ENCODE assay signal across 10 cellular contexts in genomic region chr1:8024329-8024728, GRCh38. TPM values are rescaled to one million over a fixed set of nuclear protein-coding genes. Genes with fewer than 3 reads are reported as not detected.
DNase-seq lines count a peak whose midpoint lies in the region; ATAC-seq and TF ChIP-seq lines count a peak whose summit lies in the region.
"Had no signal": no experiment of that assay in that cellular context is flagged by ENCODE, and none has a peak within 500 bp of the region (broad histone marks: within the 10 kb centered on the region; RNA-seq: fewer than 3 reads in every experiment).

No MANE protein-coding gene starts in this region.

- H3K4me1 ChIP-seq in left ventricle myocardium inferior (peaks cover 83% of the 10 kb centered on the region), uterus (peaks cover 0 to 6% of the 10 kb centered on the region in 2 donors), neuronal stem cell (ENCODE audit: control insufficient read depth in 2 of 2, insufficient read depth in 1 of 2, low read depth in 1 of 2, low read length in 2 of 2) (peaks cover 22 to 27% of the 10 kb centered on the region in 2 donors)

- no peak overlapping the region for H2AK5ac ChIP-seq in neuronal stem cell (ENCODE audit: low read depth, low read length)

- H4K8ac ChIP-seq in neuronal stem cell (ENCODE audit: low read depth, low read length), result no peak overlapping the region

- H2BK12ac ChIP-seq in neuronal stem cell (ENCODE audit: low read length), result no peak overlapping the region

- TF ChIP-seq RAD21 in neural cell (conservative IDR thresholded peaks at IDR 0.05), result no peak

- no peaks in the 10 kb centered on the region for H3K9me3 ChIP-seq in left ventricle myocardium inferior (replicated peaks)
- no peaks in the 10 kb centered on the region for H3K9me3 ChIP-seq in neural cell (ENCODE audit: low read length)
- no peaks in the 10 kb centered on the region for H3K9me3 ChIP-seq in uterus
- H3K9me3 ChIP-seq in neuronal stem cell (replicated peaks in 1 of 2; ENCODE audit: control insufficient read depth in 2 of 2, insufficient read depth in 1 of 2, low read depth in 1 of 2, low read length in 2 of 2), result no peaks in the 10 kb centered on the region

- no peak for ATAC-seq in left ventricle myocardium superior

- intact Hi-C loops in left ventricle myocardium inferior (cut with micrococcal nuclease), result no loop called here
- intact Hi-C loops in left ventricle myocardium superior (cut with micrococcal nuclease), result loop anchor here (10.0 kb wide), 1 partner anchor 290 kb away; the partner anchor contains the start of gene SLC45A1
- intact Hi-C loops in uterus (cut with DNase I; ENCODE audit: low total_unique reads), result no loop called here

- H3K4me3 ChIP-seq in left ventricle myocardium inferior, result peak overlapping the region; percentile 94
- H3K4me3 ChIP-seq in neural cell (ENCODE audit: low read length), result peak overlapping the region; percentile 68
- peak overlapping the region; percentile 62 to 68 for H3K4me3 ChIP-seq in uterus
- H3K4me3 ChIP-seq in neuronal stem cell (ENCODE audit: low read length in 2 of 2), result peak overlapping the region in 1 of 2 donors; percentile 19

- H2BK15ac ChIP-seq in neuronal stem cell (ENCODE audit: low read length), result no peak overlapping the region

- H2BK120ac ChIP-seq in neuronal stem cell (ENCODE audit: low read depth, low read length), result no peak overlapping the region

- TF ChIP-seq CTCF in left ventricle myocardium inferior (IDR thresholded peaks at IDR 0.05; ENCODE audit: borderline replicate concordance), result no peak
- no peak for TF ChIP-seq CTCF in neural cell (IDR thresholded peaks at IDR 0.05; ENCODE audit: poor library complexity, severe bottlenecking)
- no peak for TF ChIP-seq CTCF in uterus (IDR thresholded peaks at IDR 0.05)

- no peak overlapping the region for H3K14ac ChIP-seq in neuronal stem cell (ENCODE audit: low read length)

- no peak for TF ChIP-seq EP300 in neural cell (conservative IDR thresholded peaks at IDR 0.05; ENCODE audit: poor library complexity, severe bottlenecking)

- no peaks in the 10 kb centered on the region for H3K79me1 ChIP-seq in neuronal stem cell (ENCODE audit: low read depth, low read length)

- H3K4me2 ChIP-seq in neural cell (ENCODE audit: low read length), result peak overlapping the region; percentile 65
- H3K4me2 ChIP-seq in neuronal stem cell (ENCODE audit: insufficient read depth, low read length, poor library complexity, severe bottlenecking), result no peak overlapping the region

- no CpG with 5 or more reads among the region's 3 CpGs for WGBS in neuronal stem cell (ENCODE audit: extremely low coverage in 2 of 2, insufficient read length in 2 of 2, insufficient replicate concordance in 1 of 2), 2 donors

- no peaks in the 10 kb centered on the region for H3K27me3 ChIP-seq in left ventricle myocardium inferior (ENCODE audit: low read depth)
- H3K27me3 ChIP-seq in neural cell (ENCODE audit: insufficient read depth, low read depth, low read length), result no peaks in the 10 kb centered on the region
- no peaks in the 10 kb centered on the region for H3K27me3 ChIP-seq in uterus
- peaks cover 0 to 3% (median 0%) of the 10 kb centered on the region in 3 experiments for H3K27me3 ChIP-seq in neuronal stem cell (ENCODE audit: control insufficient read depth in 3 of 3, insufficient read depth in 3 of 3, low read depth in 1 of 3, low read length in 3 of 3)

- H3K27ac ChIP-seq in left ventricle myocardium inferior (replicated peaks), result no peak overlapping the region
- peak overlapping the region; percentile 96 for H3K27ac ChIP-seq in epithelial cell of prostate
- no peak overlapping the region for H3K27ac ChIP-seq in neural cell (ENCODE audit: low read length)
- peak overlapping the region; percentile 94 to 100 for H3K27ac ChIP-seq in uterus
- H3K27ac ChIP-seq in neuronal stem cell (replicated peaks; ENCODE audit: low read length), result no peak overlapping the region

- no peak overlapping the region for H3K23ac ChIP-seq in neuronal stem cell (ENCODE audit: low read depth, low read length, poor library complexity)

- H3K9me2 ChIP-seq in neural cell (ENCODE audit: insufficient read depth, low read length), result no peaks in the 10 kb centered on the region

- H2AFZ ChIP-seq in neural cell (ENCODE audit: low read depth, low read length) (no peak overlapping the region), neuronal stem cell (ENCODE audit: low read length) (no peak overlapping the region)

- DNase-seq in left ventricle myocardium inferior, result no peak
- no peak for DNase-seq in left ventricle myocardium superior
- no peak for DNase-seq in epithelial cell of prostate (ENCODE audit: low read depth, low spot score)
- DNase-seq in uterus, result no peak
- DNase-seq in LoVo (ENCODE audit: low spot score), result no peak
- DNase-seq in neuronal stem cell (ENCODE audit: low spot score), result no peak
- DNase-seq in medulla oblongata (ENCODE audit: extremely low spot score), result no peak
- DNase-seq: caudate nucleus, NCI-H146 had no signal

- H3K9ac ChIP-seq in neural cell (ENCODE audit: low read length) (no peak overlapping the region), neuronal stem cell (ENCODE audit: low read depth, low read length, poor library complexity) (no peak overlapping the region)

- H4K20me1 ChIP-seq in neural cell (ENCODE audit: insufficient read depth), result peaks cover 3% of the 10 kb centered on the region

- no peak overlapping the region for H4K91ac ChIP-seq in neuronal stem cell (ENCODE audit: low read depth, low read length, poor library complexity)

- H2BK5ac ChIP-seq in neuronal stem cell (ENCODE audit: low read length), result no peak overlapping the region

- no peak overlapping the region for H3K18ac ChIP-seq in neuronal stem cell (ENCODE audit: low read length)

- H3K4ac ChIP-seq in neuronal stem cell (ENCODE audit: low read length), result no peak overlapping the region

- H3K79me2 ChIP-seq in neural cell (replicated peaks; ENCODE audit: insufficient read depth, low read length), result peaks cover 58% of the 10 kb centered on the region

- TF ChIP-seq POLR2A in uterus (IDR thresholded peaks at IDR 0.05), result no peak

- H3F3A ChIP-seq in neural cell (ENCODE audit: insufficient read depth, low read length, poor library complexity, severe bottlenecking), result peaks cover 3% of the 10 kb centered on the region

- no peaks in the 10 kb centered on the region for H3K36me3 ChIP-seq in left ventricle myocardium inferior
- no peaks in the 10 kb centered on the region for H3K36me3 ChIP-seq in neural cell (ENCODE audit: insufficient read depth, low read length)
- no peaks in the 10 kb centered on the region for H3K36me3 ChIP-seq in uterus
- H3K36me3 ChIP-seq in neuronal stem cell (replicated peaks in 1 of 2; ENCODE audit: control insufficient read depth in 2 of 2, insufficient read depth in 2 of 2, low read length in 2 of 2), result no peaks in the 10 kb centered on the region

TF ChIP-seq in neural cell, 6 proteins besides CTCF, POLR2A, EP300 and RAD21:
- TF ChIP-seq SMC3 (conservative IDR thresholded peaks at IDR 0.05; ENCODE audit: poor library complexity), result no peak
- no peak for TF ChIP-seq POLR2AphosphoS5 (IDR thresholded peaks at IDR 0.05)
- no peak for TF ChIP-seq MXI1 (conservative IDR thresholded peaks at IDR 0.05; ENCODE audit: poor library complexity, severe bottlenecking)
- no peak for TF ChIP-seq EZH2 (IDR thresholded peaks at IDR 0.05; ENCODE audit: borderline replicate concordance, insufficient read depth, low read length, poor library complexity, severe bottlenecking)
- TF ChIP-seq REST (IDR thresholded peaks at IDR 0.05; ENCODE audit: borderline replicate concordance), result no peak
- TF ChIP-seq TAF1 (IDR thresholded peaks at IDR 0.05; ENCODE audit: low read depth), result no peak

RNA-seq across cellular contexts. Expression of gene ERRFI1, which starts 1.8 kb away (rescaled TPM):
- total RNA-seq in left ventricle myocardium inferior (10.8 TPM), left ventricle myocardium superior (10.2 TPM), uterus (10 to 100 TPM; 19.0 to 67.6 (median 39.6) TPM)
- polyA plus RNA-seq in neural cell, result 72.5 and 72.9 TPM in 2 replicates
- polyA minus RNA-seq in neural cell, result 53.9 and 54.0 TPM in 2 replicates
- 33.5 TPM for polyA plus RNA-seq in neuronal stem cell (2013, experiment 1 of 2)
- polyA plus RNA-seq in neuronal stem cell (2013, experiment 2 of 2), result 32.9 TPM

Comparison
In these comparisons a context has a peak if more than half of its experiments do, and no peak if none do; other contexts are left out.
1. H3K27ac ChIP-seq: peak in epithelial cell of prostate (single experiment) and uterus (2 of 2); none in left ventricle myocardium inferior (single experiment), neural cell (single experiment) and neuronal stem cell (single experiment).